24 cellular contexts compared by ENCODE assay signal in genomic region chr18:24461996-24462395, GRCh38. TPM values are rescaled to one million over a fixed set of nuclear protein-coding genes. Genes with fewer than 3 reads are reported as not detected.
"Had no signal": no experiment of that assay in that cellular context is flagged by ENCODE, and none has a peak within 500 bp of the region (broad histone marks: within the 10 kb centered on the region; RNA-seq: fewer than 3 reads in every experiment).

No MANE protein-coding gene starts in this region.

- DNase-seq: activated CD4-positive, alpha-beta T cell treated with anti-CD3 and anti-CD28 coated beads for 48 hours; activated effector memory CD4-positive, alpha-beta T cell treated with Interleukin-2 at 50 U/mL for 16 hours; activated naive CD4-positive, alpha-beta T cell treated with anti-CD3 and anti-CD28 coated beads, Interleukin-2, amount 10 ng/mL, durations not matched to agents 7 days and 5 days; activated T-cell treated with anti-CD3 and anti-CD28 coated beads, Interleukin-2, amount 50 U/mL, for 1 hour; brain microvascular endothelial cell; caudate nucleus; effector memory CD4-positive, alpha-beta T cell; glutamatergic neuron; immature natural killer cell; left ventricle myocardium inferior; midbrain; psoas muscle; stimulated activated CD4-positive, alpha-beta T cell treated with anti-CD3 and anti-CD28 coated beads, Interleukin-4, amount 100 ng/mL, for 24 hours; stimulated activated naive CD4-positive, alpha-beta T cell treated with Interleukin-2 at 50 U/mL for 16 hours; T-helper 1 cell had no signal

- H3K4me1 ChIP-seq: ascending aorta, left ventricle myocardium inferior, psoas muscle, right atrium auricular region had no signal

- H3K27ac ChIP-seq: ascending aorta, brain microvascular endothelial cell, hepatocyte, left ventricle myocardium inferior, psoas muscle, right atrium auricular region, thoracic aorta had no signal

- H2AFZ ChIP-seq: hepatocyte had no signal

- H3K9me3 Mint-ChIP-seq: activated naive CD4-positive, alpha-beta T cell treated with anti-CD3 and anti-CD28 coated beads, Interleukin-2, amount 10 ng/mL, durations not matched to agents 7 days and 5 days; immature natural killer cell; neural crest cell had no signal

- H3K79me2 ChIP-seq: hepatocyte had no signal

- H3K36me3 Mint-ChIP-seq: activated naive CD4-positive, alpha-beta T cell treated with anti-CD3 and anti-CD28 coated beads, Interleukin-2, amount 10 ng/mL, durations not matched to agents 7 days and 5 days had no signal

- H3K27ac Mint-ChIP-seq: activated naive CD4-positive, alpha-beta T cell treated with anti-CD3 and anti-CD28 coated beads, Interleukin-2, amount 10 ng/mL, durations not matched to agents 7 days and 5 days; immature natural killer cell had no signal

- H3K27me3 ChIP-seq: ascending aorta, brain microvascular endothelial cell, hepatocyte, right atrium auricular region had no signal

- H3K4me3 Mint-ChIP-seq: activated naive CD4-positive, alpha-beta T cell treated with anti-CD3 and anti-CD28 coated beads, Interleukin-2, amount 10 ng/mL, durations not matched to agents 7 days and 5 days; neural crest cell had no signal

- H3K9me3 ChIP-seq: ascending aorta, left ventricle myocardium inferior, psoas muscle, right atrium auricular region, thoracic aorta had no signal

- H3K4me2 ChIP-seq: hepatocyte had no signal

- H3K4me1 Mint-ChIP-seq: immature natural killer cell had no signal

- ATAC-seq: esophagus mucosa, psoas muscle, SK-N-SH treated with all-trans-retinoic acid at 6 μM for 48 hours had no signal

- H3K4me3 ChIP-seq: ascending aorta, hepatocyte, left ventricle myocardium inferior, psoas muscle, right atrium auricular region, thoracic aorta had no signal

- H3K36me3 ChIP-seq: ascending aorta, brain microvascular endothelial cell, left ventricle myocardium inferior, right atrium auricular region, thoracic aorta had no signal

RNA-seq across cellular contexts. Expression of gene HRH4, which starts 1.6 kb away (rescaled TPM):
- total RNA-seq: ascending aorta, dermis microvascular lymphatic vessel endothelial cell, hepatocyte, right atrium auricular region, ureter had no signal
- polyA plus RNA-seq: hepatocyte, immature natural killer cell had no signal
